Comparison of ENCODE assay signal across 18 cellular contexts in genomic region chr19:16461630-16462051, GRCh38. TPM values are rescaled to one million over a fixed set of nuclear protein-coding genes. Genes with fewer than 3 reads are reported as not detected.
DNase-seq lines count a peak whose midpoint lies in the region; ATAC-seq and TF ChIP-seq lines count a peak whose summit lies in the region.
"Had no signal": no experiment of that assay in that cellular context is flagged by ENCODE, and none has a peak within 500 bp of the region (broad histone marks: within the 10 kb centered on the region; RNA-seq: fewer than 3 reads in every experiment).

No MANE protein-coding gene starts in this region.

- intact Hi-C loops in heart right ventricle (cut with DNase I): no loop called here

- H3K9me2 ChIP-seq in hepatocyte (replicated peaks; ENCODE audit: insufficient read depth): no peaks in the 10 kb centered on the region

- H4K8ac ChIP-seq in trophoblast cell (ENCODE audit: low read depth, low read length): no peak overlapping the region

- H3K4me1 Mint-ChIP-seq in T-helper 17 cell: peaks cover 50% of the 10 kb centered on the region

- peak overlapping the region; percentile 41 for H3K27ac Mint-ChIP-seq in T-helper 17 cell
- H3K27ac Mint-ChIP-seq: HFFc6; T-helper 1 cell treated with Interleukin-12 subunit alpha and Interleukin-12 subunit beta and Interleukin-4 antibody, amounts not matched to agents 30 μg/mL and 1 μg/mL, for 36 hours had no signal

- peak overlapping the region; percentile 64 for H3K4ac ChIP-seq in trophoblast cell (ENCODE audit: low read depth, low read length)

- H4K20me1 ChIP-seq in hepatocyte (ENCODE audit: insufficient read depth, poor library complexity, severe bottlenecking): peaks cover 86% of the 10 kb centered on the region

- H4K91ac ChIP-seq in trophoblast cell (ENCODE audit: low read depth, low read length): no peak overlapping the region

- 33 to 49% methylated on average over 9 of the region's 9 CpGs for WGBS in heart right ventricle, 2 donors
- no CpG with 5 or more reads among the region's 9 CpGs for WGBS in trophoblast cell (ENCODE audit: extremely low coverage, insufficient coverage, insufficient read length)
- WGBS in hepatocyte (ENCODE audit: low lambda C conversion rate, missing lambda C conversion rate): 88% methylated on average over 9 of the region's 9 CpGs

- H3K4me3 Mint-ChIP-seq in T-helper 17 cell: no peak overlapping the region
- H3K4me3 Mint-ChIP-seq: HFFc6; T-helper 1 cell treated with Interleukin-12 subunit alpha and Interleukin-12 subunit beta and Interleukin-4 antibody, amounts not matched to agents 30 μg/mL and 1 μg/mL, for 36 hours had no signal

- peaks cover 6% of the 10 kb centered on the region for H3K36me3 Mint-ChIP-seq in T-helper 17 cell (ENCODE audit: low read depth)

- no peak overlapping the region for H4K12ac ChIP-seq in trophoblast cell (ENCODE audit: low read depth, low read length)

- H3K9me3 ChIP-seq in T-helper 17 cell (ENCODE audit: control insufficient read depth, low read length, poor library complexity, severe bottlenecking) (no peaks in the 10 kb centered on the region), heart right ventricle (no peaks in the 10 kb centered on the region), trophoblast cell (ENCODE audit: insufficient read depth, low read depth, low read length) (peaks cover 1% of the 10 kb centered on the region), hepatocyte (ENCODE audit: low read depth) (no peaks in the 10 kb centered on the region)
- H3K9me3 ChIP-seq: esophagus muscularis mucosa, Peyer's patch had no signal

- no peak overlapping the region for H3K23ac ChIP-seq in trophoblast cell (ENCODE audit: low read length)

- no peak overlapping the region for H2BK5ac ChIP-seq in trophoblast cell (ENCODE audit: low read depth, low read length, poor library complexity)

- no peak overlapping the region for H2AK5ac ChIP-seq in trophoblast cell (ENCODE audit: low read length)

- H3K27me3 Mint-ChIP-seq in T-helper 17 cell: no peaks in the 10 kb centered on the region

- TF ChIP-seq CTCF in heart right ventricle (IDR thresholded peaks at IDR 0.05): no peak
- TF ChIP-seq CTCF in hepatocyte (IDR thresholded peaks at IDR 0.05; ENCODE audit: poor library complexity): no peak

- H3K27me3 ChIP-seq in heart right ventricle (no peaks in the 10 kb centered on the region), trophoblast cell (ENCODE audit: insufficient read depth, low read length) (no peaks in the 10 kb centered on the region), hepatocyte (no peaks in the 10 kb centered on the region)
- H3K27me3 ChIP-seq: esophagus muscularis mucosa, Peyer's patch had no signal

- H2BK120ac ChIP-seq in trophoblast cell (ENCODE audit: insufficient read depth, low read length, poor library complexity): no peak overlapping the region

- peak overlapping the region; percentile 26 for H3K18ac ChIP-seq in trophoblast cell (ENCODE audit: low read length)

- H3K27ac ChIP-seq in heart right ventricle: peak overlapping the region; percentile 73 to 92 (median 86)
- no peak overlapping the region for H3K27ac ChIP-seq in trophoblast cell (ENCODE audit: low read depth, low read length)
- H3K27ac ChIP-seq in hepatocyte: no peak overlapping the region
- H3K27ac ChIP-seq: Peyer's patch had no signal

- no peak overlapping the region for H3K4me3 ChIP-seq in heart right ventricle
- H3K4me3 ChIP-seq in trophoblast cell (ENCODE audit: low read depth, low read length): no peak overlapping the region
- H3K4me3 ChIP-seq in hepatocyte: no peak overlapping the region
- H3K4me3 ChIP-seq: esophagus muscularis mucosa, lung, Peyer's patch, skin epidermis had no signal

- DNase-seq in DMS 273 treated with DMSO at 0.1 percent for 48 hours (lab: John Stamatoyannopoulos, UW) (peak; percentile 79), T-helper 17 cell (no peak), heart right ventricle (peak; percentile 67 to 74), trophoblast cell (no peak), NCI-H345 treated with DMSO at 0.1 percent for 48 hours (lab: John Stamatoyannopoulos, UW; ENCODE audit: unreplicated experiment) (no peak), DMS79 (lab: John Stamatoyannopoulos, UW) (no peak), hepatocyte (ENCODE audit: low spot score) (no peak)
- DNase-seq: activated CD4-positive, alpha-beta T cell treated with anti-CD3 and anti-CD28 coated beads for 4 hours; DMS153; HFFc6; NCI-H526; Peyer's patch had no signal

- ATAC-seq in T-helper 17 cell: no peak
- peak; percentile 62 to 87 (median 76) for ATAC-seq in heart right ventricle
- ATAC-seq in GM18511 (IDR thresholded peaks at IDR 0.05; ENCODE audit: unreplicated experiment): no peak

- H2AFZ ChIP-seq in trophoblast cell (ENCODE audit: insufficient read depth, low read length, poor library complexity) (no peak overlapping the region), hepatocyte (no peak overlapping the region)

- no peak overlapping the region for H3K9ac ChIP-seq in trophoblast cell (ENCODE audit: low read length)

- peaks cover 4% of the 10 kb centered on the region for H3K79me1 ChIP-seq in trophoblast cell (ENCODE audit: low read length)

- H3K79me2 ChIP-seq in trophoblast cell (ENCODE audit: control insufficient read depth, insufficient read depth, low read length, poor library complexity) (peaks cover 26% of the 10 kb centered on the region), hepatocyte (peaks cover 98% of the 10 kb centered on the region)

- no peak overlapping the region for H2BK12ac ChIP-seq in trophoblast cell (ENCODE audit: low read length)

- no peak overlapping the region for H3K14ac ChIP-seq in trophoblast cell (ENCODE audit: low read length)

- H3K36me3 ChIP-seq in heart right ventricle (peaks cover 0 to 14% (median 0%) of the 10 kb centered on the region in 9 donors), trophoblast cell (ENCODE audit: control insufficient read depth in 1 of 2, insufficient read depth in 2 of 2, low read length in 2 of 2) (peaks cover 0 to 3% of the 10 kb centered on the region in 2 experiments), hepatocyte (replicated peaks; ENCODE audit: insufficient read depth, low read depth) (no peaks in the 10 kb centered on the region)
- H3K36me3 ChIP-seq: Peyer's patch had no signal

- H3K4me1 ChIP-seq in heart right ventricle (peaks cover 27 to 93% (median 70%) of the 10 kb centered on the region in 9 donors), trophoblast cell (ENCODE audit: control insufficient read depth in 1 of 2, insufficient read depth in 2 of 2, low read length in 2 of 2) (peaks cover 34 to 41% of the 10 kb centered on the region in 2 experiments), hepatocyte (ENCODE audit: insufficient read depth) (peaks cover 28% of the 10 kb centered on the region)

- no peak overlapping the region for H3K4me2 ChIP-seq in trophoblast cell (ENCODE audit: low read length)
- H3K4me2 ChIP-seq in hepatocyte: no peak overlapping the region

RNA-seq across cellular contexts. Expression of gene EPS15L1, which starts 10.1 kb away (rescaled TPM):
- total RNA-seq in T-helper 17 cell (10 to 100 TPM; 42.7 to 44.1 TPM), heart right ventricle (10 to 100 TPM; 46.9 to 70.1 (median 57.4) TPM), hepatocyte (10.2 and 15.9 TPM in 2 replicates)
- polyA plus RNA-seq in heart right ventricle (10 to 100 TPM; 41.3 to 79.7 TPM), hepatocyte (26.8 and 27.7 TPM in 2 replicates)
- 18.1 and 19.9 TPM in 2 replicates for polyA plus RNA-seq in trophoblast cell (2013)

RNA-seq across cellular contexts. Expression of gene CALR3, which starts 34.3 kb away (rescaled TPM):
- total RNA-seq in T-helper 17 cell (not detected), heart right ventricle (under 1 TPM in 1 of 10 donors, not detected in 9; 0.22 TPM), hepatocyte (not detected in 2 replicates)
- polyA plus RNA-seq in heart right ventricle (not detected), hepatocyte (not detected in 2 replicates)
- 0.12 and 0.25 TPM in 2 replicates for polyA plus RNA-seq in trophoblast cell (2013)
- total RNA-seq: esophagus muscularis mucosa, HFFc6, lung, Peyer's patch, subcutaneous adipose tissue had no signal

RNA-seq across cellular contexts. Expression of gene C19orf44, which starts 34.6 kb away (rescaled TPM):
- total RNA-seq in T-helper 17 cell (1 to 10 TPM; 1.3 to 2.1 TPM), heart right ventricle (1 to 10 TPM; 1.6 to 3.5 (median 2.9) TPM), hepatocyte (2.2 and 3.0 TPM in 2 replicates)
- polyA plus RNA-seq in heart right ventricle (1 to 10 TPM; 3.0 to 4.1 TPM), hepatocyte (2.5 and 2.9 TPM in 2 replicates)
- polyA plus RNA-seq in trophoblast cell (2013): 2.6 and 2.7 TPM in 2 replicates

Comparison
In these comparisons a context has a peak if more than half of its experiments do, and no peak if none do; other contexts are left out.
1. DNase-seq: peak in DMS 273 treated with DMSO at 0.1 percent for 48 hours (single experiment) and heart right ventricle (2 of 2); none in T-helper 17 cell (0 of 3), trophoblast cell (0 of 2), NCI-H345 treated with DMSO at 0.1 percent for 48 hours (single experiment), DMS79 (single experiment) and hepatocyte (single experiment).
2. ATAC-seq: peak in heart right ventricle (8 of 8); none in T-helper 17 cell (single experiment) and GM18511 (single experiment).
3. H3K27ac ChIP-seq: peak in heart right ventricle (10 of 10); none in trophoblast cell (single experiment) and hepatocyte (single experiment).